In the genomic region with DNA sequence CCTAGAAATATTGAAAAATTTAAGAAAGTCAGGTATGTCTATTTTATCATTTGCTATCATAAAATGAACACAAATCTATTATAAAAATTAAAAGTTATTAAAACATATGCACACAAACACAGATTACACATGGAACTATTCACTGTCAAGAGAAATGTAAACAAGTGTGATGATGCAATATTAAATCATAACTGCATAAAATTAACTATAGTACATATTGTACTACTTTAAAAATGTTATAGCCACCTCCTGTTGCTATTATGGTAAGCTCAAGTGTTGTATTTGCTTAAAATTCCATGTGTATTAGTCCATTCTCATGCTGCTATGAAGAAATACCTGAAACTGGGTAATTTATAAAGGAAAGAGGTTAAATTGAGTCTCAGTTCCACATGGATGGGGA, we compare ENCODE assay signal across 1 cellular context.
TF ChIP-seq lines count a peak whose summit lies in the region.

No MANE protein-coding gene starts in this region.

TF ChIP-seq in GM23338, 12 proteins besides CTCF, POLR2A, EP300 and RAD21 (continued from another document):
- TF ChIP-seq ZNF462 (CRISPR knock-in tag; IDR thresholded peaks at IDR 0.05) (no peak), EZH2phosphoT487 (IDR thresholded peaks at IDR 0.05; ENCODE audit: unreplicated experiment) (no peak), ZNF331 (CRISPR knock-in tag; IDR thresholded peaks at IDR 0.05; ENCODE audit: low read depth) (no peak), JUNB (IDR thresholded peaks at IDR 0.05; ENCODE audit: unreplicated experiment) (no peak)
TF ChIP-seq in GM23338: peak in this region for 0.
